1 cellular context compared by ENCODE assay signal in the genomic region with DNA sequence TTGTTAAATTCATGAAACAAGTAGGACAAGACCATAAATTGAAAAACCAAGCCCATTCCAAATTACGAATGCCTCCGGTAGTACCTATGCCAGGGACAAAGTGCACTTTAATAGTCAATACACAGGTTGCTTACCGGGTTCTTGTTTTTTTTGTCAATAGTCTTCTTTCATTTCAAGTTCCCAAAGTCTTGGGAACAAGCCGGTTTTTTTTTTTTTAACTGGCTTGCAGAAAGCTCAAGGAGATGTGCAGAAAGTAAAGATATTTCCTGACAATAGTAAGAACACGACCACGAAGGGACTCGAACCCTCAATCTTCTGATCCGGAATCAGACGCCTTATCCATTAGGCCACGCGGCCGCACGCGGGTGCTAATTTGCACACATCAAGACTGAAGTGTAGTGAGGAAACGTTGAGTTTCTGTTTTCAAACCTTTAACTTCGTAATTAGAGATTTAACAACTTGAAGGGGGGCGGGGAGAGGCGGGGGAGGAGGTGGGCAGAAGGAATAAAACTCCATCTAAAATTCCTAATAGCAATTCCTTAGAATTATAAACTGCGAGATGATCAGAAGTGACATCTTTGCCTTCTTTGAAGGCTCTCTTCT.
TF ChIP-seq lines count a peak whose summit lies in the region.

No MANE protein-coding gene starts in this region.

TF ChIP-seq in K562, 482 proteins besides CTCF, POLR2A, EP300 and RAD21 (continued from another document and continues in another):
- TF ChIP-seq, protein P1, sequence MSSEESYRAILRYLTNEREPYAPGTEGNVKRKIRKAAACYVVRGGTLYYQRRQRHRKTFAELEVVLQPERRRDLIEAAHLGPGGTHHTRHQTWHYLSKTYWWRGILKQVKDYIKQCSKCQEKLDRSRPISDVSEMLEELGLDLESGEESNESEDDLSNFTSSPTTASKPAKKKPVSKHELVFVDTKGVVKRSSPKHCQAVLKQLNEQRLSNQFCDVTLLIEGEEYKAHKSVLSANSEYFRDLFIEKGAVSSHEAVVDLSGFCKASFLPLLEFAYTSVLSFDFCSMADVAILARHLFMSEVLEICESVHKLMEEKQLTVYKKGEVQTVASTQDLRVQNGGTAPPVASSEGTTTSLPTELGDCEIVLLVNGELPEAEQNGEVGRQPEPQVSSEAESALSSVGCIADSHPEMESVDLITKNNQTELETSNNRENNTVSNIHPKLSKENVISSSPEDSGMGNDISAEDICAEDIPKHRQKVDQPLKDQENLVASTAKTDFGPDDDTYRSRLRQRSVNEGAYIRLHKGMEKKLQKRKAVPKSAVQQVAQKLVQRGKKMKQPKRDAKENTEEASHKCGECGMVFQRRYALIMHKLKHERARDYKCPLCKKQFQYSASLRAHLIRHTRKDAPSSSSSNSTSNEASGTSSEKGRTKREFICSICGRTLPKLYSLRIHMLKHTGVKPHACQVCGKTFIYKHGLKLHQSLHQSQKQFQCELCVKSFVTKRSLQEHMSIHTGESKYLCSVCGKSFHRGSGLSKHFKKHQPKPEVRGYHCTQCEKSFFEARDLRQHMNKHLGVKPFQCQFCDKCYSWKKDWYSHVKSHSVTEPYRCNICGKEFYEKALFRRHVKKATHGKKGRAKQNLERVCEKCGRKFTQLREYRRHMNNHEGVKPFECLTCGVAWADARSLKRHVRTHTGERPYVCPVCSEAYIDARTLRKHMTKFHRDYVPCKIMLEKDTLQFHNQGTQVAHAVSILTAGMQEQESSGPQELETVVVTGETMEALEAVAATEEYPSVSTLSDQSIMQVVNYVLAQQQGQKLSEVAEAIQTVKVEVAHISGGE (CRISPR knock-in tag; IDR thresholded peaks at IDR 0.05), result peak in 1 of 3 experiments; percentile 60; a peak in 1 of 6 replicates
- TF ChIP-seq NUFIP1 (IDR thresholded peaks at IDR 0.05; ENCODE audit: partially characterized antibody) (peak; percentile 83), FOXA3 (CRISPR knock-in tag; conservative IDR thresholded peaks at IDR 0.05 in 1 of 2, IDR thresholded peaks at IDR 0.05 in 1 of 2) (0 out of 4 replicates have a peak, but pooled peaks of 1 of the 2 experiments have one; percentile 20), WHSC1 (IDR thresholded peaks at IDR 0.05; ENCODE audit: low read length) (no peak), MYC (IDR thresholded peaks at IDR 0.05; ENCODE audit: low read depth, low read length) (peak; percentile 88), MYC (CRISPR knock-in tag; IDR thresholded peaks at IDR 0.05; ENCODE audit: borderline replicate concordance, low read depth) (no peak), SAFB (IDR thresholded peaks at IDR 0.05; ENCODE audit: borderline replicate concordance, low read depth, low read length) (no peak), RNF2 (IDR thresholded peaks at IDR 0.05) (peak; percentile 86), NEUROD1 (IDR thresholded peaks at IDR 0.05; ENCODE audit: borderline replicate concordance, low read depth, low read length, partially characterized antibody) (peak; percentile 41), PHF21A (IDR thresholded peaks at IDR 0.05; ENCODE audit: borderline replicate concordance, low read depth) (0 out of 2 replicates have a peak, but pooled peaks have one; percentile 75), NR2C1 (IDR thresholded peaks at IDR 0.05) (no peak), NR2C1 (tag; IDR thresholded peaks at IDR 0.05) (no peak), MEF2A (IDR thresholded peaks at IDR 0.05; ENCODE audit: control insufficient read depth, low read depth, low read length) (peak; percentile 57; the same call in 1 of the 2 replicates), BHLHE40 (IDR thresholded peaks at IDR 0.05; ENCODE audit: low read length) (peak; percentile 96), HCFC1 (IDR thresholded peaks at IDR 0.05; ENCODE audit: low read depth, low read length) (peak; percentile 32; the same call in 1 of the 2 replicates), SOX6 (IDR thresholded peaks at IDR 0.05) (peak; percentile 77), FOXK2 (conservative IDR thresholded peaks at IDR 0.05 in 1 of 2, IDR thresholded peaks at IDR 0.05 in 1 of 2; ENCODE audit: low read depth in 2 of 2) (peak in 1 of 2 experiments; percentile 61; a peak in 1 of 4 replicates), BDP1 (IDR thresholded peaks at IDR 0.05; ENCODE audit: insufficient read depth, insufficient read length) (peak; percentile 58), STAT5A (IDR thresholded peaks at IDR 0.05; ENCODE audit: borderline replicate concordance, low read length) (peak; percentile 47; the same call in 1 of the 2 replicates), ZNF589 (CRISPR knock-in tag; IDR thresholded peaks at IDR 0.05; ENCODE audit: low read depth) (peak; percentile 64; the same call in 1 of the 2 replicates), NCOA1 (IDR thresholded peaks at IDR 0.05; ENCODE audit: low read depth) (no peak), U2AF1 (optimal IDR thresholded peaks at IDR 0.05; ENCODE audit: low read depth, low read length) (peak; percentile 71), TAF1 (IDR thresholded peaks at IDR 0.05; ENCODE audit: control insufficient read depth, extremely low read depth, insufficient read depth, low read length, severe bottlenecking) (no peak), YBX1 (IDR thresholded peaks at IDR 0.05) (no peak), NRF1 (conservative IDR thresholded peaks at IDR 0.05 in 1 of 2, IDR thresholded peaks at IDR 0.05 in 1 of 2) (no peak), THRAP3 (IDR thresholded peaks at IDR 0.05; ENCODE audit: borderline replicate concordance) (peak; percentile 91), ZKSCAN1 (IDR thresholded peaks at IDR 0.05; ENCODE audit: low read depth, low read length) (peak; percentile 84), XRCC5 (IDR thresholded peaks at IDR 0.05; ENCODE audit: low read depth, low read length) (no peak), POLR3A (IDR thresholded peaks at IDR 0.05; ENCODE audit: borderline replicate concordance, extremely low read depth, insufficient read depth, insufficient read length) (peak; percentile 86)
- TF ChIP-seq, protein P2, sequence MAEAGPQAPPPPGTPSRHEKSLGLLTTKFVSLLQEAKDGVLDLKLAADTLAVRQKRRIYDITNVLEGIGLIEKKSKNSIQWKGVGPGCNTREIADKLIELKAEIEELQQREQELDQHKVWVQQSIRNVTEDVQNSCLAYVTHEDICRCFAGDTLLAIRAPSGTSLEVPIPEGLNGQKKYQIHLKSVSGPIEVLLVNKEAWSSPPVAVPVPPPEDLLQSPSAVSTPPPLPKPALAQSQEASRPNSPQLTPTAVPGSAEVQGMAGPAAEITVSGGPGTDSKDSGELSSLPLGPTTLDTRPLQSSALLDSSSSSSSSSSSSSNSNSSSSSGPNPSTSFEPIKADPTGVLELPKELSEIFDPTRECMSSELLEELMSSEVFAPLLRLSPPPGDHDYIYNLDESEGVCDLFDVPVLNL (CRISPR knock-in tag; IDR thresholded peaks at IDR 0.05; ENCODE audit: low read depth), result no peak
- TF ChIP-seq, protein P3, sequence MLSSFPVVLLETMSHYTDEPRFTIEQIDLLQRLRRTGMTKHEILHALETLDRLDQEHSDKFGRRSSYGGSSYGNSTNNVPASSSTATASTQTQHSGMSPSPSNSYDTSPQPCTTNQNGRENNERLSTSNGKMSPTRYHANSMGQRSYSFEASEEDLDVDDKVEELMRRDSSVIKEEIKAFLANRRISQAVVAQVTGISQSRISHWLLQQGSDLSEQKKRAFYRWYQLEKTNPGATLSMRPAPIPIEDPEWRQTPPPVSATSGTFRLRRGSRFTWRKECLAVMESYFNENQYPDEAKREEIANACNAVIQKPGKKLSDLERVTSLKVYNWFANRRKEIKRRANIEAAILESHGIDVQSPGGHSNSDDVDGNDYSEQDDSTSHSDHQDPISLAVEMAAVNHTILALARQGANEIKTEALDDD (IDR thresholded peaks at IDR 0.05), result peak; percentile 48
- TF ChIP-seq, protein P4, sequence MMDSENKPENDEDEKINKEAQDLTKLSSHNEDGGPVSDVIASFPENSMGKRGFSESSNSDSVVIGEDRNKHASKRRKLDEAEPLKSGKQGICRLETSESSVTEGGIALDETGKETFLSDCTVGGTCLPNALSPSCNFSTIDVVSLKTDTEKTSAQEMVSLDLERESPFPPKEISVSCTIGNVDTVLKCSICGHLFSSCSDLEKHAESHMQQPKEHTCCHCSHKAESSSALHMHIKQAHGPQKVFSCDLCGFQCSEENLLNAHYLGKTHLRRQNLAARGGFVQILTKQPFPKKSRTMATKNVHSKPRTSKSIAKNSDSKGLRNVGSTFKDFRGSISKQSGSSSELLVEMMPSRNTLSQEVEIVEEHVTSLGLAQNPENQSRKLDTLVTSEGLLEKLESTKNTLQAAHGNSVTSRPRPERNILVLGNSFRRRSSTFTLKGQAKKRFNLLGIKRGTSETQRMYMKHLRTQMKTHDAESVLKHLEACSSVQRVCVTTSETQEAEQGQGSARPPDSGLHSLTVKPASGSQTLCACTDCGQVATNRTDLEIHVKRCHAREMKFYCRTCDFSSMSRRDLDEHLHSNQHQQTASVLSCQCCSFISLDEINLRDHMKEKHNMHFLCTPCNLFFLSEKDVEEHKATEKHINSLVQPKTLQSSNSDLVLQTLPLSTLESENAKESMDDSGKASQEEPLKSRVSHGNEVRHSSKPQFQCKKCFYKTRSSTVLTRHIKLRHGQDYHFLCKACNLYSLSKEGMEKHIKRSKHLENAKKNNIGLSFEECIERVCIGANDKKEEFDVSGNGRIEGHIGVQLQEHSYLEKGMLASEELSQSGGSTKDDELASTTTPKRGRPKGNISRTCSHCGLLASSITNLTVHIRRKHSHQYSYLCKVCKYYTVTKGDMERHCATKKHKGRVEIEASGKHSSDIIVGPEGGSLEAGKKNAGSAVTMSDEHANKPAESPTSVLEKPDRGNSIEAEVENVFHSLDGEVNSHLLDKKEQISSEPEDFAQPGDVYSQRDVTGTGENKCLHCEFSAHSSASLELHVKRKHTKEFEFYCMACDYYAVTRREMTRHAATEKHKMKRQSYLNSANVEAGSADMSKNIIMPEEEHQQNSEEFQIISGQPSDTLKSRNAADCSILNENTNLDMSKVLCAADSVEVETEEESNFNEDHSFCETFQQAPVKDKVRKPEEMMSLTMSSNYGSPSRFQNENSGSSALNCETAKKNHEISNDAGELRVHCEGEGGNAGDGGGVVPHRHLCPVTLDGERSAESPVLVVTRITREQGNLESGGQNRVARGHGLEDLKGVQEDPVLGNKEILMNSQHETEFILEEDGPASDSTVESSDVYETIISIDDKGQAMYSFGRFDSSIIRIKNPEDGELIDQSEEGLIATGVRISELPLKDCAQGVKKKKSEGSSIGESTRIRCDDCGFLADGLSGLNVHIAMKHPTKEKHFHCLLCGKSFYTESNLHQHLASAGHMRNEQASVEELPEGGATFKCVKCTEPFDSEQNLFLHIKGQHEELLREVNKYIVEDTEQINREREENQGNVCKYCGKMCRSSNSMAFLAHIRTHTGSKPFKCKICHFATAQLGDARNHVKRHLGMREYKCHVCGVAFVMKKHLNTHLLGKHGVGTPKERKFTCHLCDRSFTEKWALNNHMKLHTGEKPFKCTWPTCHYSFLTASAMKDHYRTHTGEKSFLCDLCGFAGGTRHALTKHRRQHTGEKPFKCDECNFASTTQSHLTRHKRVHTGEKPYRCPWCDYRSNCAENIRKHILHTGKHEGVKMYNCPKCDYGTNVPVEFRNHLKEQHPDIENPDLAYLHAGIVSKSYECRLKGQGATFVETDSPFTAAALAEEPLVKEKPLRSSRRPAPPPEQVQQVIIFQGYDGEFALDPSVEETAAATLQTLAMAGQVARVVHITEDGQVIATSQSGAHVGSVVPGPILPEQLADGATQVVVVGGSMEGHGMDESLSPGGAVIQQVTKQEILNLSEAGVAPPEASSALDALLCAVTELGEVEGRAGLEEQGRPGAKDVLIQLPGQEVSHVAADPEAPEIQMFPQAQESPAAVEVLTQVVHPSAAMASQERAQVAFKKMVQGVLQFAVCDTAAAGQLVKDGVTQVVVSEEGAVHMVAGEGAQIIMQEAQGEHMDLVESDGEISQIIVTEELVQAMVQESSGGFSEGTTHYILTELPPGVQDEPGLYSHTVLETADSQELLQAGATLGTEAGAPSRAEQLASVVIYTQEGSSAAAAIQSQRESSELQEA (IDR thresholded peaks at IDR 0.05; ENCODE audit: low read depth), result peak; percentile 63; the same call in 1 of the 2 replicates
- TF ChIP-seq, protein P5, sequence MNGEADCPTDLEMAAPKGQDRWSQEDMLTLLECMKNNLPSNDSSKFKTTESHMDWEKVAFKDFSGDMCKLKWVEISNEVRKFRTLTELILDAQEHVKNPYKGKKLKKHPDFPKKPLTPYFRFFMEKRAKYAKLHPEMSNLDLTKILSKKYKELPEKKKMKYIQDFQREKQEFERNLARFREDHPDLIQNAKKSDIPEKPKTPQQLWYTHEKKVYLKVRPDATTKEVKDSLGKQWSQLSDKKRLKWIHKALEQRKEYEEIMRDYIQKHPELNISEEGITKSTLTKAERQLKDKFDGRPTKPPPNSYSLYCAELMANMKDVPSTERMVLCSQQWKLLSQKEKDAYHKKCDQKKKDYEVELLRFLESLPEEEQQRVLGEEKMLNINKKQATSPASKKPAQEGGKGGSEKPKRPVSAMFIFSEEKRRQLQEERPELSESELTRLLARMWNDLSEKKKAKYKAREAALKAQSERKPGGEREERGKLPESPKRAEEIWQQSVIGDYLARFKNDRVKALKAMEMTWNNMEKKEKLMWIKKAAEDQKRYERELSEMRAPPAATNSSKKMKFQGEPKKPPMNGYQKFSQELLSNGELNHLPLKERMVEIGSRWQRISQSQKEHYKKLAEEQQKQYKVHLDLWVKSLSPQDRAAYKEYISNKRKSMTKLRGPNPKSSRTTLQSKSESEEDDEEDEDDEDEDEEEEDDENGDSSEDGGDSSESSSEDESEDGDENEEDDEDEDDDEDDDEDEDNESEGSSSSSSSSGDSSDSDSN (IDR thresholded peaks at IDR 0.05; ENCODE audit: borderline replicate concordance in 1 of 2, low read depth in 2 of 2, low read length in 2 of 2), result peak; percentile 53 to 62; a peak in 2 of 4 replicates
- TF ChIP-seq, protein P6, sequence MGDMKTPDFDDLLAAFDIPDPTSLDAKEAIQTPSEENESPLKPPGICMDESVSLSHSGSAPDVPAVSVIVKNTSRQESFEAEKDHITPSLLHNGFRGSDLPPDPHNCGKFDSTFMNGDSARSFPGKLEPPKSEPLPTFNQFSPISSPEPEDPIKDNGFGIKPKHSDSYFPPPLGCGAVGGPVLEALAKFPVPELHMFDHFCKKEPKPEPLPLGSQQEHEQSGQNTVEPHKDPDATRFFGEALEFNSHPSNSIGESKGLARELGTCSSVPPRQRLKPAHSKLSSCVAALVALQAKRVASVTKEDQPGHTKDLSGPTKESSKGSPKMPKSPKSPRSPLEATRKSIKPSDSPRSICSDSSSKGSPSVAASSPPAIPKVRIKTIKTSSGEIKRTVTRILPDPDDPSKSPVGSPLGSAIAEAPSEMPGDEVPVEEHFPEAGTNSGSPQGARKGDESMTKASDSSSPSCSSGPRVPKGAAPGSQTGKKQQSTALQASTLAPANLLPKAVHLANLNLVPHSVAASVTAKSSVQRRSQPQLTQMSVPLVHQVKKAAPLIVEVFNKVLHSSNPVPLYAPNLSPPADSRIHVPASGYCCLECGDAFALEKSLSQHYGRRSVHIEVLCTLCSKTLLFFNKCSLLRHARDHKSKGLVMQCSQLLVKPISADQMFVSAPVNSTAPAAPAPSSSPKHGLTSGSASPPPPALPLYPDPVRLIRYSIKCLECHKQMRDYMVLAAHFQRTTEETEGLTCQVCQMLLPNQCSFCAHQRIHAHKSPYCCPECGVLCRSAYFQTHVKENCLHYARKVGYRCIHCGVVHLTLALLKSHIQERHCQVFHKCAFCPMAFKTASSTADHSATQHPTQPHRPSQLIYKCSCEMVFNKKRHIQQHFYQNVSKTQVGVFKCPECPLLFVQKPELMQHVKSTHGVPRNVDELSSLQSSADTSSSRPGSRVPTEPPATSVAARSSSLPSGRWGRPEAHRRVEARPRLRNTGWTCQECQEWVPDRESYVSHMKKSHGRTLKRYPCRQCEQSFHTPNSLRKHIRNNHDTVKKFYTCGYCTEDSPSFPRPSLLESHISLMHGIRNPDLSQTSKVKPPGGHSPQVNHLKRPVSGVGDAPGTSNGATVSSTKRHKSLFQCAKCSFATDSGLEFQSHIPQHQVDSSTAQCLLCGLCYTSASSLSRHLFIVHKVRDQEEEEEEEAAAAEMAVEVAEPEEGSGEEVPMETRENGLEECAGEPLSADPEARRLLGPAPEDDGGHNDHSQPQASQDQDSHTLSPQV (IDR thresholded peaks at IDR 0.05), result peak; percentile 78; the same call in 1 of the 2 replicates
